Comparison of ENCODE assay signal across 2 cellular contexts in genomic region chr3:136267235-136267634, GRCh38.
TF ChIP-seq lines count a peak whose summit lies in the region.

No MANE protein-coding gene starts in this region.

TF ChIP-seq in A549, 52 proteins besides CTCF, POLR2A, EP300 and RAD21 (continued from another document):
- TF ChIP-seq, protein P1, sequence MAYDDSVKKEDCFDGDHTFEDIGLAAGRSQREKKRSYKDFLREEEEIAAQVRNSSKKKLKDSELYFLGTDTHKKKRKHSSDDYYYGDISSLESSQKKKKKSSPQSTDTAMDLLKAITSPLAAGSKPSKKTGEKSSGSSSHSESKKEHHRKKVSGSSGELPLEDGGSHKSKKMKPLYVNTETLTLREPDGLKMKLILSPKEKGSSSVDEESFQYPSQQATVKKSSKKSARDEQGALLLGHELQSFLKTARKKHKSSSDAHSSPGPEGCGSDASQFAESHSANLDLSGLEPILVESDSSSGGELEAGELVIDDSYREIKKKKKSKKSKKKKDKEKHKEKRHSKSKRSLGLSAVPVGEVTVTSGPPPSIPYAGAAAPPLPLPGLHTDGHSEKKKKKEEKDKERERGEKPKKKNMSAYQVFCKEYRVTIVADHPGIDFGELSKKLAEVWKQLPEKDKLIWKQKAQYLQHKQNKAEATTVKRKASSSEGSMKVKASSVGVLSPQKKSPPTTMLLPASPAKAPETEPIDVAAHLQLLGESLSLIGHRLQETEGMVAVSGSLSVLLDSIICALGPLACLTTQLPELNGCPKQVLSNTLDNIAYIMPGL (CRISPR knock-in tag; IDR thresholded peaks at IDR 0.05; ENCODE audit: borderline replicate concordance): no peak
- no peak for TF ChIP-seq RCOR1 (IDR thresholded peaks at IDR 0.05; ENCODE audit: low read depth, low read length)

TF ChIP-seq in IMR-90, 13 proteins besides CTCF, POLR2A, EP300 and RAD21:
- TF ChIP-seq, protein P2, sequence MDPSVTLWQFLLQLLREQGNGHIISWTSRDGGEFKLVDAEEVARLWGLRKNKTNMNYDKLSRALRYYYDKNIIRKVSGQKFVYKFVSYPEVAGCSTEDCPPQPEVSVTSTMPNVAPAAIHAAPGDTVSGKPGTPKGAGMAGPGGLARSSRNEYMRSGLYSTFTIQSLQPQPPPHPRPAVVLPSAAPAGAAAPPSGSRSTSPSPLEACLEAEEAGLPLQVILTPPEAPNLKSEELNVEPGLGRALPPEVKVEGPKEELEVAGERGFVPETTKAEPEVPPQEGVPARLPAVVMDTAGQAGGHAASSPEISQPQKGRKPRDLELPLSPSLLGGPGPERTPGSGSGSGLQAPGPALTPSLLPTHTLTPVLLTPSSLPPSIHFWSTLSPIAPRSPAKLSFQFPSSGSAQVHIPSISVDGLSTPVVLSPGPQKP (IDR thresholded peaks at IDR 0.05; ENCODE audit: borderline replicate concordance, low read depth, low read length): no peak
- TF ChIP-seq RCOR1 (IDR thresholded peaks at IDR 0.05; ENCODE audit: insufficient replicate concordance, low read length): no peak
- no peak for TF ChIP-seq MAFK (IDR thresholded peaks at IDR 0.05; ENCODE audit: low read depth, low read length)
- no peak for TF ChIP-seq MAZ (IDR thresholded peaks at IDR 0.05; ENCODE audit: borderline replicate concordance, low read depth, low read length)
- no peak for TF ChIP-seq BHLHE40 (IDR thresholded peaks at IDR 0.05; ENCODE audit: low read depth, low read length)
- TF ChIP-seq SMC3 (IDR thresholded peaks at IDR 0.05; ENCODE audit: low read depth, low read length): no peak
